In the genomic region with DNA sequence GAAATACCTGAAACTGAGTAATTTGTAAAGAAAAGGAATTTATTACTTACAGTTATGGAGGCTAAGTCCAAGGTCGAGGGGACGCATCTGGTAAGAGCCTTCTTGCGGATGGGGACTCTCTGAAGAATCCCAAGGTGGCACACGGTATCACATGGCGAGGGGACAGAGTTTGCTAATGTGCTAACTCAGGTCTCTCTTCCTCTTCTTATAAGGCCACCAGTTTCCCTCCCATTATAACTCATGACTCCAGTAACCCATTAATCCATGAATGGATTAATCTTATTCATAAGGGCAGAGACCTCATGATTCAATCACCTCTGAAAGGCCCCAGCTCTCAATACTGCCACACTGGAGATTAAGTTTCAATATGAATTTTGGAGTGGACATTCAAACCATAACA, we compare ENCODE assay signal across 22 cellular contexts. TPM values are rescaled to one million over a fixed set of nuclear protein-coding genes. Genes with fewer than 3 reads are reported as not detected.
DNase-seq lines count a peak whose midpoint lies in the region; ATAC-seq and TF ChIP-seq lines count a peak whose summit lies in the region.
"Had no signal": no experiment of that assay in that cellular context is flagged by ENCODE, and none has a peak within 500 bp of the region (broad histone marks: within the 10 kb centered on the region; RNA-seq: fewer than 3 reads in every experiment).

No MANE protein-coding gene starts in this region.

- H3K4me3 ChIP-seq in IMR-90 (ENCODE audit: insufficient read depth, low read depth, low read length): no peak overlapping the region
- no peak overlapping the region for H3K4me3 ChIP-seq in sigmoid colon
- H3K4me3 ChIP-seq: GM12878, HAP-1 had no signal

- H4K8ac ChIP-seq in IMR-90 (ENCODE audit: low read depth in 2 of 2, low read length in 2 of 2): no peak overlapping the region

- no peak overlapping the region for H3K14ac ChIP-seq in IMR-90 (replicated peaks; ENCODE audit: low read depth, low read length)

- dilution Hi-C loops in IMR-90 (cut with HindIII; ENCODE audit: low sequenced_read_pairs, unreplicated experiment): no loop called here

- no peak overlapping the region for H4K5ac ChIP-seq in IMR-90 (ENCODE audit: low read depth, low read length)

- no peak overlapping the region for H3K4me2 ChIP-seq in IMR-90 (ENCODE audit: low read depth, low read length)

- no peak overlapping the region for H2BK15ac ChIP-seq in IMR-90 (ENCODE audit: low read depth, low read length)

- H3K9ac ChIP-seq in IMR-90 (ENCODE audit: low read depth, low read length): no peak overlapping the region

- TF ChIP-seq CTCF in activated CD8-positive, alpha-beta T cell treated with anti-CD3 and anti-CD28 coated beads for 36 hours (IDR thresholded peaks at IDR 0.05): no peak
- TF ChIP-seq CTCF in IMR-90 (conservative IDR thresholded peaks at IDR 0.05; ENCODE audit: low read depth, low read length) (no peak), sigmoid colon (IDR thresholded peaks at IDR 0.05) (no peak)

- no peaks in the 10 kb centered on the region for H3K9me1 ChIP-seq in IMR-90 (ENCODE audit: insufficient read depth, low read length)

- H3K23ac ChIP-seq in IMR-90 (ENCODE audit: low read depth, low read length): no peak overlapping the region

- H4K20me1 ChIP-seq in IMR-90 (ENCODE audit: insufficient read depth, low read length): no peaks in the 10 kb centered on the region

- no peak overlapping the region for H3K4ac ChIP-seq in IMR-90 (ENCODE audit: low read depth, low read length)

- H3K4me3 Mint-ChIP-seq in activated CD8-positive, alpha-beta T cell treated with anti-CD3 and anti-CD28 coated beads for 36 hours: no peak overlapping the region
- H3K4me3 Mint-ChIP-seq in activated CD8-positive, alpha-beta T cell treated with anti-CD3 and anti-CD28 coated beads, Interleukin-2, amount 10 ng/mL, durations not matched to agents 7 days and 5 days: no peak overlapping the region
- H3K4me3 Mint-ChIP-seq in activated naive CD8-positive, alpha-beta T cell treated with anti-CD3 and anti-CD28 coated beads for 36 hours: no peak overlapping the region
- peak overlapping the region; percentile 13 for H3K4me3 Mint-ChIP-seq in stimulated activated effector memory CD8-positive, alpha-beta T cell treated with anti-CD3 and anti-CD28 coated beads, Interleukin-12 subunit alpha, Interleukin-12 subunit beta, amount 100 ng/mL, for 72 hours

- H3K27me3 ChIP-seq in IMR-90 (ENCODE audit: control insufficient read depth, insufficient read depth, low read length): no peaks in the 10 kb centered on the region
- no peaks in the 10 kb centered on the region for H3K27me3 ChIP-seq in sigmoid colon

- BruUV-seq in IMR-90 (replicated peaks; lab: Mats Ljungman, UMichigan): no TSS peak

- in situ Hi-C loops in IMR-90 (cut with MboI; ENCODE audit: low sequenced_read_pairs): loop anchor here (5.0 to 25.0 kb wide), 4 partner anchors 113 to 383 kb away; partner anchors contain the start of gene PHLDB2

- H3K4me1 ChIP-seq in IMR-90 (ENCODE audit: control insufficient read depth, insufficient read depth, low read length): peaks cover 3% of the 10 kb centered on the region
- H3K4me1 ChIP-seq in sigmoid colon: peaks cover 0 to 5% (median 2%) of the 10 kb centered on the region in 4 donors
- H3K4me1 ChIP-seq: HAP-1 had no signal

- no CpG with 5 or more reads among the region's 5 CpGs for WGBS in IMR-90 (ENCODE audit: extremely low coverage in 2 of 2, insufficient read length in 1 of 2), 2 experiments
- 92% methylated on average over 5 of the region's 5 CpGs for WGBS in sigmoid colon, 2 donors

- DNase-seq in activated CD8-positive, alpha-beta T cell treated with anti-CD3 and anti-CD28 coated beads for 36 hours: no peak
- no peak for DNase-seq in activated CD8-positive, alpha-beta T cell treated with anti-CD3 and anti-CD28 coated beads, Interleukin-2, amount 10 ng/mL, durations not matched to agents 7 days and 5 days
- DNase-seq in IMR-90: no peak
- no peak for DNase-seq in activated naive CD8-positive, alpha-beta T cell treated with anti-CD3 and anti-CD28 coated beads for 36 hours
- no peak for DNase-seq in stimulated activated effector memory CD8-positive, alpha-beta T cell treated with anti-CD3 and anti-CD28 coated beads, Interleukin-12 subunit alpha, Interleukin-12 subunit beta, amount 100 ng/mL, for 72 hours (ENCODE audit: low spot score in 2 of 2)
- DNase-seq in mesenteric fat pad (ENCODE audit: low spot score): no peak
- DNase-seq in sigmoid colon: no peak
- DNase-seq: DMS 273 treated with DMSO at 0.1 percent for 48 hours, GDM1, Kasumi-1, MM.1S, NCI-H1092 treated with DMSO at 0.1 percent for 48 hours, NCI-H1694, NCI-H2227 treated with DMSO at 0.1 percent for 48 hours, NCI-H524 had no signal

- H3K9me3 ChIP-seq in IMR-90 (ENCODE audit: control insufficient read depth, insufficient read depth, low read length): no peaks in the 10 kb centered on the region
- H3K9me3 ChIP-seq in sigmoid colon: no peaks in the 10 kb centered on the region
- H3K9me3 ChIP-seq: HAP-1 had no signal

- no peak for TF ChIP-seq RAD21 in IMR-90 (IDR thresholded peaks at IDR 0.05; ENCODE audit: low read length)

- no peaks in the 10 kb centered on the region for H3K79me1 ChIP-seq in IMR-90 (ENCODE audit: low read depth in 1 of 2, low read length in 2 of 2)

- intact Hi-C loops in activated CD8-positive, alpha-beta T cell treated with anti-CD3 and anti-CD28 coated beads for 36 hours (cut with micrococcal nuclease): loop anchor here (2.0 to 5.0 kb wide), 2 partner anchors 38 to 89 kb away; no protein-coding TSS in a partner anchor
- intact Hi-C loops in IMR-90 (cut with micrococcal nuclease): loop anchor here (2.0 to 10.0 kb wide), 4 partner anchors 39 to 385 kb away; no protein-coding TSS in a partner anchor
- intact Hi-C loops in sigmoid colon (cut with DNase I): no loop called here

- H3K4me1 Mint-ChIP-seq in activated CD8-positive, alpha-beta T cell treated with anti-CD3 and anti-CD28 coated beads for 36 hours (ENCODE audit: low read depth): peaks cover 84% of the 10 kb centered on the region
- peaks cover 82% of the 10 kb centered on the region for H3K4me1 Mint-ChIP-seq in activated CD8-positive, alpha-beta T cell treated with anti-CD3 and anti-CD28 coated beads, Interleukin-2, amount 10 ng/mL, durations not matched to agents 7 days and 5 days (ENCODE audit: low read depth)
- H3K4me1 Mint-ChIP-seq in activated naive CD8-positive, alpha-beta T cell treated with anti-CD3 and anti-CD28 coated beads for 36 hours: peaks cover 69% of the 10 kb centered on the region
- peaks cover 76% of the 10 kb centered on the region for H3K4me1 Mint-ChIP-seq in stimulated activated effector memory CD8-positive, alpha-beta T cell treated with anti-CD3 and anti-CD28 coated beads, Interleukin-12 subunit alpha, Interleukin-12 subunit beta, amount 100 ng/mL, for 72 hours

- H2BK5ac ChIP-seq in IMR-90 (ENCODE audit: low read depth, low read length, poor library complexity, severe bottlenecking): no peak overlapping the region

- POLR2A ChIA-PET in activated CD8-positive, alpha-beta T cell treated with anti-CD3 and anti-CD28 coated beads for 36 hours (lab: Charles Lee): interaction anchor here (1.0 to 1.2 kb wide), 4 partner anchors 8 to 30 kb away, joined by 3 read pairs; no protein-coding TSS in a partner anchor
- POLR2A ChIA-PET in activated CD8-positive, alpha-beta T cell treated with anti-CD3 and anti-CD28 coated beads, Interleukin-2, amount 10 ng/mL, durations not matched to agents 7 days and 5 days (lab: Charles Lee): no interaction called here
- POLR2A ChIA-PET in IMR-90 (lab: Charles Lee; ENCODE audit: unreplicated experiment): no interaction called here

- no peak for ATAC-seq in activated CD8-positive, alpha-beta T cell treated with anti-CD3 and anti-CD28 coated beads for 36 hours
- ATAC-seq in activated CD8-positive, alpha-beta T cell treated with anti-CD3 and anti-CD28 coated beads, Interleukin-2, amount 10 ng/mL, durations not matched to agents 7 days and 5 days: no peak
- no peak for ATAC-seq in IMR-90 (ENCODE audit: low read depth)
- no peak for ATAC-seq in stimulated activated effector memory CD8-positive, alpha-beta T cell treated with anti-CD3 and anti-CD28 coated beads, Interleukin-12 subunit alpha, Interleukin-12 subunit beta, amount 100 ng/mL, for 72 hours
- no peak for ATAC-seq in GM19324 (IDR thresholded peaks at IDR 0.05; ENCODE audit: low FRiP score, unreplicated experiment)
- ATAC-seq: GM12878, Panc1 had no signal

- H2BK20ac ChIP-seq in IMR-90 (ENCODE audit: low read depth, low read length): peak overlapping the region; percentile 45

- H2AK9ac ChIP-seq in IMR-90 (replicated peaks; ENCODE audit: low read depth, low read length, poor library complexity): no peak overlapping the region

- H3K36me3 Mint-ChIP-seq in activated CD8-positive, alpha-beta T cell treated with anti-CD3 and anti-CD28 coated beads for 36 hours (ENCODE audit: low read depth): peaks cover 81% of the 10 kb centered on the region
- H3K36me3 Mint-ChIP-seq in activated CD8-positive, alpha-beta T cell treated with anti-CD3 and anti-CD28 coated beads, Interleukin-2, amount 10 ng/mL, durations not matched to agents 7 days and 5 days (ENCODE audit: low read depth): peaks cover 90% of the 10 kb centered on the region
- peaks cover 82% of the 10 kb centered on the region for H3K36me3 Mint-ChIP-seq in activated naive CD8-positive, alpha-beta T cell treated with anti-CD3 and anti-CD28 coated beads for 36 hours
- H3K36me3 Mint-ChIP-seq in stimulated activated effector memory CD8-positive, alpha-beta T cell treated with anti-CD3 and anti-CD28 coated beads, Interleukin-12 subunit alpha, Interleukin-12 subunit beta, amount 100 ng/mL, for 72 hours: peaks cover 100% of the 10 kb centered on the region

- H2BK120ac ChIP-seq in IMR-90 (ENCODE audit: low read depth, low read length): peak overlapping the region; percentile 38

- H3K56ac ChIP-seq in IMR-90 (ENCODE audit: extremely low read depth, insufficient read depth, low read length): no peak overlapping the region

- CTCF ChIA-PET in activated CD8-positive, alpha-beta T cell treated with anti-CD3 and anti-CD28 coated beads for 36 hours (lab: Charles Lee): interaction anchor here (1.1 to 3.9 kb wide), 7 partner anchors 11 to 137 kb away, joined by 3 to 36 read pairs (median 10); partner anchors contain the start of gene ZBED2
- CTCF ChIA-PET in activated CD8-positive, alpha-beta T cell treated with anti-CD3 and anti-CD28 coated beads, Interleukin-2, amount 10 ng/mL, durations not matched to agents 7 days and 5 days (lab: Charles Lee): interaction anchor here (1.8 to 4.9 kb wide), 3 partner anchors 11 to 113 kb away, joined by 10 to 59 read pairs (median 24); no protein-coding TSS in a partner anchor
- CTCF ChIA-PET in IMR-90 (lab: Yijun Ruan, JAX): interaction anchor here (2.6 kb wide), 1 partner anchor 112 kb away, joined by 29 read pairs; no protein-coding TSS in a partner anchor

- no peak for TF ChIP-seq POLR2A in IMR-90 (IDR thresholded peaks at IDR 0.05; ENCODE audit: low read depth, low read length)
- TF ChIP-seq POLR2A in sigmoid colon (IDR thresholded peaks at IDR 0.05): no peak

- H3K27ac ChIP-seq in IMR-90 (ENCODE audit: insufficient read depth, low read length) (no peak overlapping the region), sigmoid colon (no peak overlapping the region)
- H3K27ac ChIP-seq: C4-2B had no signal

- no peak overlapping the region for H4K91ac ChIP-seq in IMR-90 (ENCODE audit: insufficient read depth, low read depth, low read length)

- H3K36me3 ChIP-seq in IMR-90 (ENCODE audit: control insufficient read depth, insufficient read depth, low read length) (no peaks in the 10 kb centered on the region), sigmoid colon (no peaks in the 10 kb centered on the region)
- H3K36me3 ChIP-seq: HAP-1 had no signal

- H3K18ac ChIP-seq in IMR-90 (ENCODE audit: low read depth, low read length): no peak overlapping the region

- no peak overlapping the region for H2AFZ ChIP-seq in IMR-90 (replicated peaks; ENCODE audit: low read length, poor library complexity)

- H2AK5ac ChIP-seq in IMR-90 (ENCODE audit: low read depth, low read length): peak overlapping the region; percentile 54; the same call in 1 of the 2 replicates

- peaks cover 8% of the 10 kb centered on the region for H3K9me3 Mint-ChIP-seq in activated CD8-positive, alpha-beta T cell treated with anti-CD3 and anti-CD28 coated beads for 36 hours
- no peaks in the 10 kb centered on the region for H3K9me3 Mint-ChIP-seq in activated CD8-positive, alpha-beta T cell treated with anti-CD3 and anti-CD28 coated beads, Interleukin-2, amount 10 ng/mL, durations not matched to agents 7 days and 5 days (ENCODE audit: insufficient read depth)
- peaks cover 19% of the 10 kb centered on the region for H3K9me3 Mint-ChIP-seq in activated naive CD8-positive, alpha-beta T cell treated with anti-CD3 and anti-CD28 coated beads for 36 hours
- no peaks in the 10 kb centered on the region for H3K9me3 Mint-ChIP-seq in stimulated activated effector memory CD8-positive, alpha-beta T cell treated with anti-CD3 and anti-CD28 coated beads, Interleukin-12 subunit alpha, Interleukin-12 subunit beta, amount 100 ng/mL, for 72 hours
- H3K9me3 Mint-ChIP-seq: IgD-negative memory B cell had no signal

- peak overlapping the region; percentile 10 for H3K27ac Mint-ChIP-seq in activated CD8-positive, alpha-beta T cell treated with anti-CD3 and anti-CD28 coated beads for 36 hours
- H3K27ac Mint-ChIP-seq in activated CD8-positive, alpha-beta T cell treated with anti-CD3 and anti-CD28 coated beads, Interleukin-2, amount 10 ng/mL, durations not matched to agents 7 days and 5 days: no peak overlapping the region
- peak overlapping the region; percentile 83 for H3K27ac Mint-ChIP-seq in activated naive CD8-positive, alpha-beta T cell treated with anti-CD3 and anti-CD28 coated beads for 36 hours
- peak overlapping the region; percentile 78 for H3K27ac Mint-ChIP-seq in stimulated activated effector memory CD8-positive, alpha-beta T cell treated with anti-CD3 and anti-CD28 coated beads, Interleukin-12 subunit alpha, Interleukin-12 subunit beta, amount 100 ng/mL, for 72 hours
- H3K27ac Mint-ChIP-seq: IgD-negative memory B cell had no signal

- no peaks in the 10 kb centered on the region for H3K27me3 Mint-ChIP-seq in activated CD8-positive, alpha-beta T cell treated with anti-CD3 and anti-CD28 coated beads for 36 hours
- H3K27me3 Mint-ChIP-seq in activated CD8-positive, alpha-beta T cell treated with anti-CD3 and anti-CD28 coated beads, Interleukin-2, amount 10 ng/mL, durations not matched to agents 7 days and 5 days (ENCODE audit: low read depth): no peaks in the 10 kb centered on the region
- H3K27me3 Mint-ChIP-seq in activated naive CD8-positive, alpha-beta T cell treated with anti-CD3 and anti-CD28 coated beads for 36 hours: no peaks in the 10 kb centered on the region

- no peak for TF ChIP-seq EP300 in sigmoid colon (IDR thresholded peaks at IDR 0.05)

RNA-seq across cellular contexts. Expression of gene ZBED2, which starts 15.7 kb away (rescaled TPM):
- 100 to 1,000 TPM; 226 to 235 TPM for total RNA-seq in activated CD8-positive, alpha-beta T cell treated with anti-CD3 and anti-CD28 coated beads for 36 hours
- under 1 TPM; 0.68 to 0.74 TPM for total RNA-seq in activated CD8-positive, alpha-beta T cell treated with anti-CD3 and anti-CD28 coated beads, Interleukin-2, amount 10 ng/mL, durations not matched to agents 7 days and 5 days
- total RNA-seq in IMR-90 (2012; rRNA removed): 0.72 and 1.1 TPM in 2 replicates
- 0.36 and 0.51 TPM in 2 replicates for polyA plus RNA-seq in IMR-90 (2012; rRNA removed)
- polyA plus RNA-seq in IMR-90 (2012; cell fraction: cytosol; rRNA removed): 0.15 and 0.34 TPM in 2 replicates
- polyA plus RNA-seq in IMR-90 (2012; cell fraction: nucleus; rRNA removed; ENCODE audit: low replicate concordance): 0.10 and 0.21 TPM in 2 replicates
- total RNA-seq in activated naive CD8-positive, alpha-beta T cell treated with anti-CD3 and anti-CD28 coated beads for 36 hours: 100 to 1,000 TPM; 122 to 123 TPM
- not detected for total RNA-seq in mesenteric fat pad
- not detected for total RNA-seq in sigmoid colon
- polyA plus RNA-seq in sigmoid colon: under 1 TPM in 1 of 3 donors, not detected in 2; 0.92 TPM
- total RNA-seq: A673 had no signal

RNA-seq across cellular contexts. Expression of gene CD96, which starts 37.5 kb away (rescaled TPM):
- 100 to 1,000 TPM; 142 to 147 TPM for total RNA-seq in activated CD8-positive, alpha-beta T cell treated with anti-CD3 and anti-CD28 coated beads for 36 hours
- total RNA-seq in activated CD8-positive, alpha-beta T cell treated with anti-CD3 and anti-CD28 coated beads, Interleukin-2, amount 10 ng/mL, durations not matched to agents 7 days and 5 days: 100 to 1,000 TPM; 293 to 303 TPM
- total RNA-seq in IMR-90 (2012; rRNA removed): 0.18 and 0.28 TPM in 2 replicates
- 0.05 and 0.06 TPM in 2 replicates for polyA plus RNA-seq in IMR-90 (2012; rRNA removed)
- 0.04 and 0.05 TPM in 2 replicates for polyA plus RNA-seq in IMR-90 (2012; cell fraction: cytosol; rRNA removed)
- 0.21 TPM in 1 of 2 replicates, not detected in the other for polyA plus RNA-seq in IMR-90 (2012; cell fraction: nucleus; rRNA removed; ENCODE audit: low replicate concordance)
- 10 to 100 TPM; 70.3 to 74.8 TPM for total RNA-seq in activated naive CD8-positive, alpha-beta T cell treated with anti-CD3 and anti-CD28 coated beads for 36 hours
- total RNA-seq in mesenteric fat pad: 6.9 TPM
- total RNA-seq in sigmoid colon: 1 to 10 TPM in 1 of 4 donors, under 1 TPM in 2, not detected in 1; under 0.01 to 2.3 (median 0.54) TPM
- polyA plus RNA-seq in sigmoid colon: 1 to 10 TPM in 2 of 3 donors, under 1 TPM in 1; 0.23 to 8.2 (median 1.8) TPM
- total RNA-seq: A673 had no signal

Comparison
In these comparisons a context has a peak if more than half of its experiments do, and no peak if none do; other contexts are left out.
1. RNA of gene ZBED2, which starts 15.7 kb away (total RNA-seq): 226 to 235 TPM in activated CD8-positive, alpha-beta T cell treated with anti-CD3 and anti-CD28 coated beads for 36 hours and 122 to 123 TPM in activated naive CD8-positive, alpha-beta T cell treated with anti-CD3 and anti-CD28 coated beads for 36 hours; 0.68 to 0.74 TPM in activated CD8-positive, alpha-beta T cell treated with anti-CD3 and anti-CD28 coated beads, Interleukin-2, amount 10 ng/mL, durations not matched to agents 7 days and 5 days, 0.72 to 1.1 TPM in IMR-90, not detected in mesenteric fat pad (single experiment) and not detected in sigmoid colon; every median in the first group is over 10 times any median in the second.